ENCODE assay signal across 16 cellular contexts in genomic region chr7:80387634-80388033, GRCh38.
A peak's percentile ranks its signal among the peaks of the same experiment; 100 is the strongest.
DNase-seq lines count a peak whose midpoint lies in the region; ATAC-seq, FAIRE-seq and TF ChIP-seq lines count a peak whose summit lies in the region.
"Had no signal": no experiment of that assay in that cellular context is flagged by ENCODE, and none has a peak within 500 bp of the region (broad histone marks: within the 10 kb centered on the region; RNA-seq: fewer than 3 reads in every experiment).

No MANE protein-coding gene starts in this region.

- no peaks in the 10 kb centered on the region for H3K9me3 Mint-ChIP-seq in nephron
- H3K9me3 Mint-ChIP-seq: HFFc6 had no signal

- DNase-seq in ELF-1 (ENCODE audit: low read depth, low spot score), result peak; percentile 55
- DNase-seq in NCI-H1694 (lab: John Stamatoyannopoulos, UW), result peak; percentile 61
- DNase-seq in GM19239 (ENCODE audit: insufficient read length, low spot score), result no peak
- DNase-seq in mucosa of gallbladder (ENCODE audit: low spot score), result no peak
- DNase-seq: activated CD8-positive, alpha-beta memory T cell treated with anti-CD3 and anti-CD28 coated beads for 24 hours; central memory CD4-positive, alpha-beta T cell; HFFc6; NK-92 treated with Interleukin-12 subunit alpha and Interleukin-12 subunit beta, amount 100 ng/mL, for 24 hours; sigmoid colon; stimulated activated CD4-positive, alpha-beta T cell treated with anti-CD3 and anti-CD28 coated beads, Interleukin-1b, Interleukin-23, amount 100 ng/mL, for 48 hours had no signal

- H3K27ac Mint-ChIP-seq in nephron, result peak overlapping the region in 2 of 3 experiments; percentile 18 to 46
- H3K27ac Mint-ChIP-seq: activated T-helper 17 cell treated with anti-CD3 and anti-CD28 coated beads, Interleukin-2, amount 50 U/mL, for 72 hours; HFFc6 had no signal

- no peaks in the 10 kb centered on the region for H3K9me3 ChIP-seq in endocrine pancreas (ENCODE audit: control insufficient read depth, low read length)
- H3K9me3 ChIP-seq: neutrophil, sigmoid colon had no signal

- no peaks in the 10 kb centered on the region for H3K27me3 Mint-ChIP-seq in nephron (ENCODE audit: low read depth)
- H3K27me3 Mint-ChIP-seq: activated T-helper 17 cell treated with anti-CD3 and anti-CD28 coated beads, Interleukin-2, amount 50 U/mL, for 72 hours had no signal

- no peak for TF ChIP-seq CTCF in nephron (IDR thresholded peaks at IDR 0.05; ENCODE audit: unreplicated experiment in 3 of 3)

- H3K36me3 Mint-ChIP-seq in nephron (ENCODE audit: low read depth), result no peaks in the 10 kb centered on the region

- H3K9ac ChIP-seq in endocrine pancreas (ENCODE audit: control insufficient read depth, insufficient read depth, low read length), result no peak overlapping the region

- H3K36me3 ChIP-seq in endocrine pancreas (ENCODE audit: control insufficient read depth, insufficient read depth, low read length), result no peaks in the 10 kb centered on the region
- H3K36me3 ChIP-seq: neutrophil, sigmoid colon had no signal

- peaks cover 7% of the 10 kb centered on the region for H3K4me1 ChIP-seq in endocrine pancreas (ENCODE audit: control insufficient read depth, insufficient read depth, low read length)

- ATAC-seq in GM21515 (IDR thresholded peaks at IDR 0.05; ENCODE audit: unreplicated experiment), result no peak
- ATAC-seq: activated T-helper 17 cell treated with anti-CD3 and anti-CD28 coated beads, Interleukin-2, amount 50 U/mL, for 72 hours had no signal

- H3K27me3 ChIP-seq in endocrine pancreas (ENCODE audit: control insufficient read depth, insufficient read depth, low read length), result no peaks in the 10 kb centered on the region
- H3K27me3 ChIP-seq: neutrophil, sigmoid colon had no signal

- peak overlapping the region; percentile 19 for H3K4me3 ChIP-seq in endocrine pancreas (ENCODE audit: control insufficient read depth, insufficient read depth, low read length)
- H3K4me3 ChIP-seq: lung, sigmoid colon had no signal

- no peak for FAIRE-seq in GM19239 (lab: Jason Lieb, UNC)

- H3K4me1 Mint-ChIP-seq in nephron, result peaks cover 3% of the 10 kb centered on the region
- H3K4me1 Mint-ChIP-seq: activated T-helper 17 cell treated with anti-CD3 and anti-CD28 coated beads, Interleukin-2, amount 50 U/mL, for 72 hours had no signal

- H3K4me3 Mint-ChIP-seq in nephron, result no peak overlapping the region
- H3K4me3 Mint-ChIP-seq: activated T-helper 17 cell treated with anti-CD3 and anti-CD28 coated beads, Interleukin-2, amount 50 U/mL, for 72 hours; HFFc6 had no signal

Comparison
In these comparisons a context has a peak if more than half of its experiments do, and no peak if none do; other contexts are left out.
1. DNase-seq: peak in ELF-1 (single experiment) and NCI-H1694 (single experiment); none in GM19239 (single experiment) and mucosa of gallbladder (single experiment).